ENCODE assay signal across 8 cellular contexts in the genomic region with DNA sequence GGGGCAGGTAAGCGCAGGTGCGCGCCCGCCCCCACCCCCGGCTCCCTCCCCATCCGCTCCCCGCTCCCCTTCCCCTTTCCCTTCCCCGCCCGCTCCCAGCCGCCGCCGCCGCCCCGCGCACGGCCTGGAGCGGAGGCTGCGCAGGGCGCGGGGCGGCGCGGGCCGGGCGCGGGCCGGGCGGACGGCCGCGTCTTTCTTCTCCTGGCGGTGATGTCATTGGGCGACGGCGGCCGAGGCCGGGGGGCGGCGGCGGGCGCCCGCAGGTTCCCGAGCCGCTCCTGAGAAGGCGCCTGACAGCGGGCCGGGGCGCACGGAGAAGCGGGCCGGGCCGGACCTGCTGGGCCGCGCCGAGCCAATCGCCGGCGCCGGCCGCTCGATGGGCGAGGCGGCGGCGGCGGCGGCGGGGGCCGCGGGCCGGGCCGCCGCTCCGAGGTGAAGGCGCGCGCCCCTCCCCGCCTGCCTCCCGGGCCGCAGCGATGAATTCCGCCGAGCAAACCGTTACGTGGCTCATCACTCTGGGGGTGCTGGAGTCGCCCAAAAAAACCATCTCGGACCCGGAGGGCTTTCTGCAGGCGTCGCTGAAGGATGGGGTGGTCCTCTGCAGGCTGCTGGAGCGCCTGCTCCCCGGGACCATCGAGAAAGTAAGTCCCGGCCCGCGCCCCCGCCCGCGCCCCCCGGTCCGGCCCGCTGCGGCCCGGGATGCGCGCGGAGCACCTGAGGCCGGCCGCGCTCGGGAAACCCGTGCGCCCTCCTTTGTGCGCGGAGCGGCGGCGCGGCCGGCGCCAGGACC. TPM values are rescaled to one million over a fixed set of nuclear protein-coding genes. Genes with fewer than 3 reads are reported as not detected.
DNase-seq lines count a peak whose midpoint lies in the region; ATAC-seq and TF ChIP-seq lines count a peak whose summit lies in the region.

A gene with protein sequence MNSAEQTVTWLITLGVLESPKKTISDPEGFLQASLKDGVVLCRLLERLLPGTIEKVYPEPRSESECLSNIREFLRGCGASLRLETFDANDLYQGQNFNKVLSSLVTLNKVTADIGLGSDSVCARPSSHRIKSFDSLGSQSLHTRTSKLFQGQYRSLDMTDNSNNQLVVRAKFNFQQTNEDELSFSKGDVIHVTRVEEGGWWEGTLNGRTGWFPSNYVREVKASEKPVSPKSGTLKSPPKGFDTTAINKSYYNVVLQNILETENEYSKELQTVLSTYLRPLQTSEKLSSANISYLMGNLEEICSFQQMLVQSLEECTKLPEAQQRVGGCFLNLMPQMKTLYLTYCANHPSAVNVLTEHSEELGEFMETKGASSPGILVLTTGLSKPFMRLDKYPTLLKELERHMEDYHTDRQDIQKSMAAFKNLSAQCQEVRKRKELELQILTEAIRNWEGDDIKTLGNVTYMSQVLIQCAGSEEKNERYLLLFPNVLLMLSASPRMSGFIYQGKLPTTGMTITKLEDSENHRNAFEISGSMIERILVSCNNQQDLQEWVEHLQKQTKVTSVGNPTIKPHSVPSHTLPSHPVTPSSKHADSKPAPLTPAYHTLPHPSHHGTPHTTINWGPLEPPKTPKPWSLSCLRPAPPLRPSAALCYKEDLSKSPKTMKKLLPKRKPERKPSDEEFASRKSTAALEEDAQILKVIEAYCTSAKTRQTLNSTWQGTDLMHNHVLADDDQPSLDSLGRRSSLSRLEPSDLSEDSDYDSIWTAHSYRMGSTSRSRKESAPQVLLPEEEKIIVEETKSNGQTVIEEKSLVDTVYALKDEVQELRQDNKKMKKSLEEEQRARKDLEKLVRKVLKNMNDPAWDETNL (plus strand): TSS at position 260 of the 790 bp plus-strand sequence. CDS start 217 bp downstream, at position 477.

- no peaks in the 10 kb centered on the region for H3K9me3 Mint-ChIP-seq in activated T-helper 17 cell treated with anti-CD3 and anti-CD28 coated beads, Interleukin-2, amount 50 U/mL, for 72 hours

- H3K27ac ChIP-seq in ovary: peak within 1 kb of the TSS; percentile 81 to 83

- WGBS in ovary, 3 donors: 0 to 1% (median 1%) methylated on average over 23 to 121 of the region's 121 CpGs

- TF ChIP-seq POLR2A in ovary (IDR thresholded peaks at IDR 0.05): no peak

- no peak for TF ChIP-seq CTCF in ovary (IDR thresholded peaks at IDR 0.05)

- peak within 1 kb of the TSS; percentile 47 for H3K4me3 ChIP-seq in ovary

- H3K36me3 ChIP-seq in ovary: no peaks in the 10 kb centered on the region

- H3K27me3 ChIP-seq in ovary: no peaks in the 10 kb centered on the region

- H3K9me3 ChIP-seq in ovary: no peaks in the 10 kb centered on the region

- peaks cover 7% of the 10 kb centered on the region for H3K36me3 Mint-ChIP-seq in activated T-helper 17 cell treated with anti-CD3 and anti-CD28 coated beads, Interleukin-2, amount 50 U/mL, for 72 hours (ENCODE audit: low read depth)

- DNase-seq in ELR (ENCODE audit: low read depth) (peak; percentile 10), Right ventricle myocardium superior (no peak), ovary (peak in 4 of 5 donors; percentile 39 to 56 (median 50))

- peaks cover 4% of the 10 kb centered on the region for H3K4me1 ChIP-seq in ovary (ENCODE audit: insufficient read depth)

- H3K4me1 Mint-ChIP-seq in activated T-helper 17 cell treated with anti-CD3 and anti-CD28 coated beads, Interleukin-2, amount 50 U/mL, for 72 hours: no peaks in the 10 kb centered on the region

- H3K27ac Mint-ChIP-seq in activated T-helper 17 cell treated with anti-CD3 and anti-CD28 coated beads, Interleukin-2, amount 50 U/mL, for 72 hours: no peak within 1 kb of the TSS

- H3K4me3 Mint-ChIP-seq in activated T-helper 17 cell treated with anti-CD3 and anti-CD28 coated beads, Interleukin-2, amount 50 U/mL, for 72 hours: peak within 1 kb of the TSS; percentile 76

- intact Hi-C loops in Right ventricle myocardium superior (cut with DNase I) (no loop called here), ovary (cut with DNase I) (no loop called here)

- TF ChIP-seq EP300 in ovary (IDR thresholded peaks at IDR 0.05): no peak

- H3K27me3 Mint-ChIP-seq in activated T-helper 17 cell treated with anti-CD3 and anti-CD28 coated beads, Interleukin-2, amount 50 U/mL, for 72 hours: peaks cover 61% of the 10 kb centered on the region

- ATAC-seq in HG02885 (IDR thresholded peaks at IDR 0.05; ENCODE audit: poor library complexity, unreplicated experiment) (peak; percentile 49), Right ventricle myocardium superior (ENCODE audit: poor library complexity) (peak; percentile 56), GM18519 (IDR thresholded peaks at IDR 0.05; ENCODE audit: low FRiP score, unreplicated experiment) (no peak), HG03025 (IDR thresholded peaks at IDR 0.05; ENCODE audit: low FRiP score, unreplicated experiment) (no peak), HG03108 (IDR thresholded peaks at IDR 0.05; ENCODE audit: unreplicated experiment) (no peak)
- ATAC-seq in activated T-helper 17 cell treated with anti-CD3 and anti-CD28 coated beads, Interleukin-2, amount 50 U/mL, for 72 hours (replicated peaks): peak; percentile 51

RNA-seq across cellular contexts. Expression of the gene that starts here (rescaled TPM):
- 100 to 1,000 TPM in 1 of 2 donors, 10 to 100 TPM in 1; 70.2 to 127 TPM for total RNA-seq in activated T-helper 17 cell treated with anti-CD3 and anti-CD28 coated beads, Interleukin-2, amount 50 U/mL, for 72 hours
- 49.3 TPM for total RNA-seq in Right ventricle myocardium superior
- total RNA-seq in ovary: 10 to 100 TPM; 46.6 to 58.5 (median 53.8) TPM
- polyA plus RNA-seq in ovary: 10 to 100 TPM; 27.6 to 49.6 TPM

Comparison
In these comparisons a context has a peak if more than half of its experiments do, and no peak if none do; other contexts are left out.
1. ATAC-seq: peak in HG02885 (single experiment), activated T-helper 17 cell treated with anti-CD3 and anti-CD28 coated beads, Interleukin-2, amount 50 U/mL, for 72 hours (single experiment) and Right ventricle myocardium superior (single experiment); none in GM18519 (single experiment), HG03025 (single experiment) and HG03108 (single experiment).